15 cellular contexts compared by ENCODE assay signal in the genomic region with DNA sequence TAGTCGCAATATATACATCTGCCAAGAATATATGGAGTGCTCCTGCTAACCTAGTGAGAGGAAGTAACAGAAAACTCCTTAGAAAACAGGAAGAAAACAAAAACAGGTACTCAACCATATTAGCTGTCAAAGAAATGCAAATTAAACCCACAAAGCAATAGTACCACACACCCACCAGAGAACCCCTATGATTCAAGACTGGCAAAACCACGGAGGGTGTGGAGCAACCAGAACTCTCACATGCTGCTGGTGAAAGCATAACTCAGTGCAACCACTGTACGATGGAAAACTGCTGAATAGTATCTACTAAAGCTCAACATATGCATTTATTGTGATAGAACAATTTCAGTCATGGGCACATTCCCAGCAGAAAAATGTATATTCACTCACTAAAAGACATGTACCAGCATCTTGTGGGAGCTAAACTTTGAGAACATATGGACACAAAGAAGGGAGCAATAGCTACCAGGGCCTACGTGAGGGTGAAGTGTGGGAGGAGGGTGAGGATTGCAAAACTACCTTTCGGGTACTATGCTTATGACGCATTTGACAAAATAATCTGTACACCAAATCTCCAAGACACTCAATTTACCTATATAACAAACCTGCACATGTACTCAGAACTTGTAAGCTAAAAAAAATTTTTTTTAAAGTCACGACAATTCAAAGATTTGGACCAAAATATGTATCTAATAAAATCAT. TPM values are rescaled to one million over a fixed set of nuclear protein-coding genes. Genes with fewer than 3 reads are reported as not detected.
A peak's percentile ranks its signal among the peaks of the same experiment; 100 is the strongest.
DNase-seq lines count a peak whose midpoint lies in the region; ATAC-seq, FAIRE-seq and TF ChIP-seq lines count a peak whose summit lies in the region.
"Had no signal": no experiment of that assay in that cellular context is flagged by ENCODE, and none has a peak within 500 bp of the region (broad histone marks: within the 10 kb centered on the region; RNA-seq: fewer than 3 reads in every experiment).

No MANE protein-coding gene starts in this region.

- intact Hi-C loops in GM12878 (cut with micrococcal nuclease; ENCODE audit: unreplicated experiment) (no loop called here), A673 (cut with micrococcal nuclease; ENCODE audit: unreplicated experiment) (no loop called here)

- SMC1A ChIA-PET in GM12878 (lab: Charles Lee; ENCODE audit: uncharacterized antibody, unreplicated experiment), result interaction anchor here (0.8 to 8.9 kb wide), 11 partner anchors 11 to 62 kb away, joined by 3 to 131 read pairs (median 4); no protein-coding TSS in a partner anchor

- no peaks in the 10 kb centered on the region for H3K36me3 ChIP-seq in GM12878 (ENCODE audit: control insufficient read depth in 2 of 2, insufficient read depth in 2 of 2, low read length in 1 of 2)
- H3K36me3 ChIP-seq in A673 (ENCODE audit: insufficient read depth, low read length, poor library complexity, severe bottlenecking), result no peaks in the 10 kb centered on the region
- H3K36me3 ChIP-seq: neural progenitor cell had no signal

- no peak overlapping the region for H3K9ac ChIP-seq in GM12878 (ENCODE audit: control insufficient read depth, insufficient read depth, low read length)
- H3K9ac ChIP-seq: neural progenitor cell had no signal

- TF ChIP-seq RAD21 in GM12878 (IDR thresholded peaks at IDR 0.05; ENCODE audit: insufficient read depth, low read depth, low read length), result no peak

- no peak overlapping the region for H3K4me3 ChIP-seq in GM12878
- no peak overlapping the region for H3K4me3 ChIP-seq in A673 (ENCODE audit: low read depth, low read length, poor library complexity, severe bottlenecking)
- H3K4me3 ChIP-seq: left ventricle myocardium inferior, neural progenitor cell had no signal

- 16% methylated on average over 7 of the region's 7 CpGs for WGBS in GM12878 (ENCODE audit: insufficient coverage, insufficient replicate concordance, low lambda C conversion rate, missing lambda C conversion rate)

- no peak overlapping the region for H2AFZ ChIP-seq in GM12878 (ENCODE audit: control insufficient read depth, low read depth, low read length)
- H2AFZ ChIP-seq: neural progenitor cell had no signal

- POLR2A ChIA-PET in GM12878 (lab: Charles Lee) (interaction anchor here (0.8 kb wide), 1 partner anchor 46 kb away, joined by 3 read pairs; no protein-coding TSS in a partner anchor), A673 (lab: Charles Lee; ENCODE audit: low non-redundant PET) (no interaction called here)

- BruUV-seq in GM12878 (replicated peaks; lab: Mats Ljungman, UMichigan) (no TSS peak), A673 (replicated peaks; lab: Mats Ljungman, UMichigan) (no TSS peak)

- no peaks in the 10 kb centered on the region for H4K20me1 ChIP-seq in GM12878 (ENCODE audit: control insufficient read depth, insufficient read depth)

- DNase-seq in GM12892 (ENCODE audit: insufficient read length) (no peak), GM12878 (ENCODE audit: low read depth, low spot score) (peak; percentile 31), RKO (ENCODE audit: low spot score) (no peak), NCI-H2227 treated with DMSO at 0.1 percent for 48 hours (lab: John Stamatoyannopoulos, UW) (no peak), A673 (ENCODE audit: low spot score) (no peak), EL (no peak)
- DNase-seq: amniotic stem cell; effector CD8-positive, alpha-beta T cell; GF-D8; left ventricle myocardium inferior; small intestine had no signal

- H3K9me3 ChIP-seq in GM12878 (replicated peaks; ENCODE audit: control insufficient read depth, insufficient read depth, low read length) (no peaks in the 10 kb centered on the region), A673 (ENCODE audit: low read depth, low read length, poor library complexity, severe bottlenecking) (no peaks in the 10 kb centered on the region)
- H3K9me3 ChIP-seq: left ventricle myocardium inferior had no signal

- no peaks in the 10 kb centered on the region; a peak in 2 of 4 replicates for H3K27me3 ChIP-seq in GM12878 (replicated peaks in 1 of 2; ENCODE audit: control insufficient read depth in 2 of 2, insufficient read depth in 2 of 2, low read length in 1 of 2)
- no peaks in the 10 kb centered on the region for H3K27me3 ChIP-seq in A673 (replicated peaks; ENCODE audit: insufficient read depth, low read depth, low read length, poor library complexity)
- H3K27me3 ChIP-seq: neural progenitor cell had no signal

- FAIRE-seq in GM12892 (lab: Jason Lieb, UNC) (peak; percentile 70), GM12878 (lab: Jason Lieb, UNC) (no peak)
- FAIRE-seq: small intestine had no signal

- TF ChIP-seq EP300 in GM12878 (IDR thresholded peaks at IDR 0.05; ENCODE audit: borderline replicate concordance in 1 of 2, control insufficient read depth in 1 of 2, low read depth in 2 of 2, low read length in 2 of 2), result no peak

- in situ Hi-C loops in GM12878 (cut with MboI), result no loop called here

- RAD21 ChIA-PET in GM12878 (lab: Charles Lee; ENCODE audit: unreplicated experiment), result interaction anchor here (0.9 to 8.7 kb wide), 4 partner anchors 11 to 273 kb away, joined by 3 to 135 read pairs (median 4); no protein-coding TSS in a partner anchor

- CTCF ChIA-PET in GM12878 (lab: Yijun Ruan, JAX) (interaction anchor here (0.7 to 8.9 kb wide), 7 partner anchors 9 to 599 kb away, joined by 3 to 234 read pairs (median 4); no protein-coding TSS in a partner anchor), A673 (lab: Charles Lee) (no interaction called here)

- ATAC-seq in GM19351 (IDR thresholded peaks at IDR 0.05; ENCODE audit: unreplicated experiment), result peak; percentile 87
- ATAC-seq in HG03159 (IDR thresholded peaks at IDR 0.05; ENCODE audit: unreplicated experiment), result peak; percentile 48
- peak; percentile 86 for ATAC-seq in GM12878

- no peaks in the 10 kb centered on the region for H3K79me2 ChIP-seq in GM12878 (ENCODE audit: control insufficient read depth, insufficient read depth, low read length)

- H3K27ac ChIP-seq in GM12878 (ENCODE audit: control insufficient read depth, insufficient read depth), result no peak overlapping the region
- no peak overlapping the region for H3K27ac ChIP-seq in A673 (ENCODE audit: low read depth, low read length, poor library complexity, severe bottlenecking)
- H3K27ac ChIP-seq: C4-2B, left ventricle myocardium inferior, neural progenitor cell had no signal

- H3K4me2 ChIP-seq in GM12878 (ENCODE audit: control insufficient read depth, insufficient read depth), result no peak overlapping the region
- H3K4me2 ChIP-seq: neural progenitor cell had no signal

- TF ChIP-seq CTCF in GM12878 (IDR thresholded peaks at IDR 0.05 in 2 of 3, conservative IDR thresholded peaks at IDR 0.05 in 1 of 3; ENCODE audit: control insufficient read depth in 2 of 3, extremely low read depth in 1 of 3, insufficient read depth in 1 of 3, low read depth in 3 of 3, low read length in 3 of 3), result no peak
- no peak for TF ChIP-seq CTCF in A673 (conservative IDR thresholded peaks at IDR 0.05; ENCODE audit: low read depth, low read length)

- TF ChIP-seq POLR2A in GM12892 (IDR thresholded peaks at IDR 0.05; ENCODE audit: low read depth, low read length) (no peak), GM12878 (IDR thresholded peaks at IDR 0.05; ENCODE audit: low read depth, low read length) (no peak)

- H3K4me1 ChIP-seq in GM12878 (ENCODE audit: control insufficient read depth, insufficient read depth, low read length), result peaks cover 4% of the 10 kb centered on the region; the same call in 1 of the 2 replicates
- H3K4me1 ChIP-seq in A673 (ENCODE audit: insufficient read depth, low read length, poor library complexity, severe bottlenecking), result no peaks in the 10 kb centered on the region
- H3K4me1 ChIP-seq: left ventricle myocardium inferior had no signal

TF ChIP-seq in GM12878, 131 proteins besides CTCF, POLR2A, EP300 and RAD21 (continues in another document):
- TF ChIP-seq RUNX3 (IDR thresholded peaks at IDR 0.05; ENCODE audit: low read length) (peak; percentile 82), ATF3 (IDR thresholded peaks at IDR 0.05; ENCODE audit: borderline replicate concordance, extremely low read depth, low read depth, low read length) (no peak), IKZF1 (conservative IDR thresholded peaks at IDR 0.05) (peak; percentile 39; the same call in 1 of the 2 replicates)

RNA-seq across cellular contexts. Expression of gene PTPN3, which starts 34.0 kb away (rescaled TPM):
- 2.9 TPM for polyA plus RNA-seq in GM12892 (2012; ENCODE audit: missing spikeins)
- 1.6 and 1.7 TPM in 2 replicates for total RNA-seq in GM12878 (2013; cell fraction: nucleolus; rRNA removed)
- total RNA-seq in GM12878 (2014; rRNA removed), result 0.22 and 0.23 TPM in 2 replicates
- total RNA-seq in GM12878 (2014; rRNA removed; fragmentation: Illumina TruSeq; extraction: Trizol), result 0.18 and 0.23 TPM in 2 replicates
- 0.24 and 0.26 TPM in 2 replicates for total RNA-seq in GM12878 (2021)
- polyA plus RNA-seq in GM12878 (2011; ENCODE audit: low read depth), result 0.22 TPM
- polyA plus RNA-seq in GM12878 (2011; rRNA removed), result 0.22 and 0.64 TPM in 2 replicates
- 0.20 and 0.30 TPM in 2 replicates for polyA plus RNA-seq in GM12878 (2011; cell fraction: cytosol; rRNA removed)
- polyA plus RNA-seq in GM12878 (2011; cell fraction: nucleus; rRNA removed), result 0.55 and 1.4 TPM in 2 replicates
- polyA plus RNA-seq in GM12878 (2012), result 0.28 and 0.86 TPM in 2 replicates
- polyA plus RNA-seq in GM12878 (2014; fragmentation: Illumina TruSeq; extraction: Trizol), result 0.24 and 0.36 TPM in 2 replicates
- under 1 TPM; 0.47 to 0.74 TPM for polyA plus RNA-seq in GM12878 (2014; fragmentation: Nextera tagmentation; extraction: Ambion mirVana)
- 0.05 and 0.31 TPM in 2 replicates for polyA plus RNA-seq in GM12878 (2014; rRNA removed)
- polyA plus RNA-seq in GM12878 (2016; fragmentation: Nextera tagmentation; extraction: Ambion mirVana), result 1 to 10 TPM in 1 of 2 experiments, under 1 TPM in 1; 0.78 to 1.3 TPM
- 0.15 and 0.62 TPM in 2 replicates for polyA minus RNA-seq in GM12878 (2011; rRNA and poly(A)+ RNA removed)
- not detected in 2 replicates for polyA minus RNA-seq in GM12878 (2011; cell fraction: cytosol; rRNA and poly(A)+ RNA removed)
- 0.10 and 0.12 TPM in 2 replicates for polyA minus RNA-seq in GM12878 (2011; cell fraction: nucleus; rRNA and poly(A)+ RNA removed)
- total RNA-seq in A673 (2021), result 1.0 and 1.1 TPM in 2 replicates
